ENCODE assay signal across 25 cellular contexts in the genomic region with DNA sequence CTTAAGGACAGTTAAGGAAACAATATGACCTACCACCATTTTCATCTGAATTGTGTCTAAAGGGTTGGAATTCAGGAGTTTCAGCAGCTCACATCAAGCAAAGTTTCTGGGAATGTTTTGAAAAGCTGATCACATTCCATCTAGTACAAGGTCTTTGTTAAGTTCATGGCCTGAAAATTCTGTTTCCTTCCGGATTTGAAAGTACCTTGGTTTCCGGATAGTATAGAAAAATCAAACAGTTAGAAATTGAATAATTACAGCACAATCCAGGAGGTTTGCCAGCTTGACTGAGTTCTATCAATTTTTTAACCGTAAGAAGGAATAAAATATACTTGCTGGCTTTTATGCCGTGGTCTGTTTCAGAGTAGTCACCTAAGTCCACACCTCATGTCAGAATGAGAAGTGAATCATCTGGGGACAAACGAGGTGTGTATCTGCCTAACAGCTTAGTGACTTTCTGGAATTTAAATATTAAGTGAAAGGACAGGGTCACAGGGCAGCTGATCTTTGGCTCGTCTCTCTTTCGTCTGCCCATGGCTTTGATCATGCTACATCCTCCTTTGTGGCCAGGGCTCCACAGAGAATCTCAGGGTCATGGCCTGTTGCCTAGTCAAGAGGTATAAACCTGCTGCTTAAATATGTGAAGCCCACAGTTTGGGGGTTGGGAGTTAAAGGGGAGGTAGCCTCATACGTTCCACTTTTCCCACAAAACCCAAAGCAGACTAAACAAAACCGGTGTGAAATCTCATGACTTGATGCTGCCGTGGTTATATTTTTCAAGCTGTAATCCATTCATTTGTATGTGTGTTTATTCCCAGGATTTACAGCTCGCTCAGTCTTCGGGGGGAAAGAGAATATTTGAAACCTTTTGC.
DNase-seq lines count a peak whose midpoint lies in the region; ATAC-seq, FAIRE-seq and TF ChIP-seq lines count a peak whose summit lies in the region.
"Had no signal": no experiment of that assay in that cellular context is flagged by ENCODE, and none has a peak within 500 bp of the region (broad histone marks: within the 10 kb centered on the region; RNA-seq: fewer than 3 reads in every experiment).

No MANE protein-coding gene starts in this region.

- TF ChIP-seq RAD21 in A549 (conservative IDR thresholded peaks at IDR 0.05 in 1 of 2, IDR thresholded peaks at IDR 0.05 in 1 of 2): no peak

- H3K4me1 Mint-ChIP-seq in HFFc6 (ENCODE audit: low read depth): peaks cover 95% of the 10 kb centered on the region
- H3K4me1 Mint-ChIP-seq: activated CD4-positive, alpha-beta T cell treated with anti-CD3 and anti-CD28 coated beads for 36 hours had no signal

- H3K4me2 ChIP-seq in A549: no peak overlapping the region

- no peak for TF ChIP-seq POLR2A in A549 (IDR thresholded peaks at IDR 0.05; ENCODE audit: low read length)

- 77% methylated on average over 12 of the region's 12 CpGs for WGBS in A549 (ENCODE audit: missing lambda C conversion rate)

- no peak for DNase-seq in A549 (ENCODE audit: low read depth in 1 of 2, low spot score in 1 of 2)
- no peak for DNase-seq in HFFc6
- DNase-seq in cerebellar cortex (ENCODE audit: low spot score): peak; percentile 68
- DNase-seq in lung microvascular endothelial cell (ENCODE audit: low read depth in 2 of 2): peak; percentile 55 to 57
- no peak for DNase-seq in frontal cortex (ENCODE audit: low spot score in 2 of 2)
- DNase-seq in foreskin fibroblast: no peak
- no peak for DNase-seq in MG63
- DNase-seq: ACHN; activated CD4-positive, alpha-beta T cell treated with anti-CD3 and anti-CD28 coated beads for 36 hours; activated CD8-positive, alpha-beta memory T cell treated with anti-CD3 and anti-CD28 coated beads, Interleukin-2, amount 50 U/mL, for 48 hours; activated gamma-delta T cell treated with Interleukin-2 at 50 U/mL for 16 hours; anterior cingulate cortex; CD4-positive, alpha-beta T cell; DMS79 treated with DMSO at 0.1 percent for 48 hours; heart left ventricle; mammary epithelial cell; NCI-H146; NCI-H446; SHP77 treated with DMSO at 0.1 percent for 48 hours; stimulated activated naive CD4-positive, alpha-beta T cell treated with Interleukin-2 at 50 U/mL for 16 hours; T-helper 9 cell; upper lobe of right lung had no signal

- H3K9me3 Mint-ChIP-seq in HFFc6: no peaks in the 10 kb centered on the region; the same call in 1 of the 2 replicates
- H3K9me3 Mint-ChIP-seq: CD4-positive, alpha-beta T cell; natural killer cell treated with Interleukin-12 subunit alpha and Interleukin-12 subunit beta and Interleukin-15 and Interleukin-18, amount 100 ng/mL, for 72 hours had no signal

- peaks cover 11% of the 10 kb centered on the region; the same call in 2 of the 3 replicates for H3K4me1 ChIP-seq in A549
- H3K4me1 ChIP-seq: heart left ventricle, upper lobe of right lung had no signal

- no peaks in the 10 kb centered on the region for H3K9me3 ChIP-seq in A549
- no peaks in the 10 kb centered on the region for H3K9me3 ChIP-seq in MG63
- H3K9me3 ChIP-seq: heart left ventricle, upper lobe of right lung had no signal

- peaks cover 12% of the 10 kb centered on the region; the same call in 1 of the 2 replicates for H3K27me3 Mint-ChIP-seq in HFFc6 (ENCODE audit: insufficient read depth)

- H3K4me3 ChIP-seq in A549 (no peak overlapping the region), foreskin fibroblast (ENCODE audit: low read depth in 1 of 2, low read length in 2 of 2) (no peak overlapping the region), MG63 (no peak overlapping the region)
- H3K4me3 ChIP-seq: heart left ventricle, upper lobe of right lung had no signal

- ATAC-seq in A549 (no peak), HG03342 (IDR thresholded peaks at IDR 0.05; ENCODE audit: unreplicated experiment) (no peak)
- ATAC-seq: activated CD4-positive, alpha-beta T cell treated with anti-CD3 and anti-CD28 coated beads for 36 hours; heart left ventricle; natural killer cell treated with Interleukin-12 subunit alpha and Interleukin-12 subunit beta and Interleukin-15 and Interleukin-18, amount 100 ng/mL, for 72 hours; upper lobe of right lung had no signal

- CTCF ChIA-PET in A549 (lab: Yijun Ruan, JAX): interaction anchor here (1.0 to 1.4 kb wide), 3 partner anchors 11 to 358 kb away, joined by 3 to 4 read pairs (median 4); no protein-coding TSS in a partner anchor

- H3K27ac Mint-ChIP-seq in HFFc6: peak overlapping the region; percentile 67
- H3K27ac Mint-ChIP-seq: activated CD4-positive, alpha-beta T cell treated with anti-CD3 and anti-CD28 coated beads for 36 hours; CD4-positive, alpha-beta T cell had no signal

- no peak for TF ChIP-seq EP300 in A549 (IDR thresholded peaks at IDR 0.05)

- FAIRE-seq in A549 (lab: Jason Lieb, UNC): peak; percentile 7
- no peak for FAIRE-seq in frontal cortex (lab: Jason Lieb, UNC)
- FAIRE-seq: islet of Langerhans had no signal

- no peak overlapping the region for H3K4me3 Mint-ChIP-seq in HFFc6
- H3K4me3 Mint-ChIP-seq: activated CD4-positive, alpha-beta T cell treated with anti-CD3 and anti-CD28 coated beads for 36 hours; CD4-positive, alpha-beta T cell; natural killer cell treated with Interleukin-12 subunit alpha and Interleukin-12 subunit beta and Interleukin-15 and Interleukin-18, amount 100 ng/mL, for 72 hours had no signal

- H3K27me3 ChIP-seq in MG63: no peaks in the 10 kb centered on the region
- H3K27me3 ChIP-seq: upper lobe of right lung had no signal

- no peak overlapping the region for H3K27ac ChIP-seq in A549
- H3K27ac ChIP-seq: heart left ventricle, upper lobe of right lung had no signal

- TF ChIP-seq CTCF in A549 (IDR thresholded peaks at IDR 0.05) (no peak), HFFc6 (IDR thresholded peaks at IDR 0.05) (no peak), foreskin fibroblast (IDR thresholded peaks at IDR 0.05; ENCODE audit: low read depth, low read length) (no peak)

- no peaks in the 10 kb centered on the region for H3K36me3 ChIP-seq in MG63
- H3K36me3 ChIP-seq: heart left ventricle, upper lobe of right lung had no signal

- peaks cover 81% of the 10 kb centered on the region for H3K36me3 Mint-ChIP-seq in HFFc6 (ENCODE audit: low read depth)
- H3K36me3 Mint-ChIP-seq: natural killer cell treated with Interleukin-12 subunit alpha and Interleukin-12 subunit beta and Interleukin-15 and Interleukin-18, amount 100 ng/mL, for 72 hours had no signal

- POLR2A ChIA-PET in A549 (lab: Yijun Ruan, JAX): no interaction called here

TF ChIP-seq in A549, 52 proteins besides CTCF, POLR2A, EP300 and RAD21:
- TF ChIP-seq ZSCAN20 (CRISPR knock-in tag; IDR thresholded peaks at IDR 0.05) (no peak), BHLHE40 (IDR thresholded peaks at IDR 0.05; ENCODE audit: low read depth, low read length) (no peak), HDAC2 (IDR thresholded peaks at IDR 0.05) (no peak)
- TF ChIP-seq, protein P1, sequence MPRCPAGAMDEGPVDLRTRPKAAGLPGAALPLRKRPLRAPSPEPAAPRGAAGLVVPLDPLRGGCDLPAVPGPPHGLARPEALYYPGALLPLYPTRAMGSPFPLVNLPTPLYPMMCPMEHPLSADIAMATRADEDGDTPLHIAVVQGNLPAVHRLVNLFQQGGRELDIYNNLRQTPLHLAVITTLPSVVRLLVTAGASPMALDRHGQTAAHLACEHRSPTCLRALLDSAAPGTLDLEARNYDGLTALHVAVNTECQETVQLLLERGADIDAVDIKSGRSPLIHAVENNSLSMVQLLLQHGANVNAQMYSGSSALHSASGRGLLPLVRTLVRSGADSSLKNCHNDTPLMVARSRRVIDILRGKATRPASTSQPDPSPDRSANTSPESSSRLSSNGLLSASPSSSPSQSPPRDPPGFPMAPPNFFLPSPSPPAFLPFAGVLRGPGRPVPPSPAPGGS (IDR thresholded peaks at IDR 0.05): no peak

Comparison
In these comparisons a context has a peak if more than half of its experiments do, and no peak if none do; other contexts are left out.
1. DNase-seq: peak in cerebellar cortex (single experiment) and lung microvascular endothelial cell (2 of 2); none in A549 (0 of 2), HFFc6 (single experiment), frontal cortex (0 of 2), foreskin fibroblast (0 of 2) and MG63 (single experiment).